20 cellular contexts compared by ENCODE assay signal in genomic region chr12:65074932-65075331, GRCh38. TPM values are rescaled to one million over a fixed set of nuclear protein-coding genes. Genes with fewer than 3 reads are reported as not detected.
DNase-seq lines count a peak whose midpoint lies in the region; ATAC-seq, FAIRE-seq and TF ChIP-seq lines count a peak whose summit lies in the region.
"Had no signal": no experiment of that assay in that cellular context is flagged by ENCODE, and none has a peak within 500 bp of the region (broad histone marks: within the 10 kb centered on the region; RNA-seq: fewer than 3 reads in every experiment).

No MANE protein-coding gene starts in this region.

- WGBS in mammary epithelial cell (ENCODE audit: low coverage, missing lambda C conversion rate), result 53% methylated on average over 6 of the region's 6 CpGs

- intact Hi-C loops in mammary epithelial cell (cut with micrococcal nuclease) (no loop called here), left colon (cut with DNase I, micrococcal nuclease) (no loop called here), natural killer cell (cut with micrococcal nuclease) (no loop called here)

- BruUV-seq in mammary epithelial cell (replicated peaks; lab: Mats Ljungman, UMichigan), result no TSS peak

- H3K36me3 Mint-ChIP-seq in natural killer cell, result no peaks in the 10 kb centered on the region
- H3K36me3 Mint-ChIP-seq: activated CD8-positive, alpha-beta memory T cell treated with anti-CD3 and anti-CD28 coated beads, Interleukin-2, amount 10 ng/mL, durations not matched to agents 7 days and 5 days; activated naive CD4-positive, alpha-beta T cell treated with anti-CD3 and anti-CD28 coated beads, Interleukin-2, amount 10 ng/mL, durations not matched to agents 7 days and 5 days had no signal

- H3K27me3 Mint-ChIP-seq in natural killer cell (ENCODE audit: low read depth in 2 of 2), result peaks cover 8 to 23% of the 10 kb centered on the region in 2 donors

- H3K79me2 ChIP-seq in mammary epithelial cell (ENCODE audit: insufficient read depth, low read length), result no peaks in the 10 kb centered on the region

- no peak overlapping the region for H3K27ac Mint-ChIP-seq in natural killer cell
- H3K27ac Mint-ChIP-seq: activated CD8-positive, alpha-beta memory T cell treated with anti-CD3 and anti-CD28 coated beads, Interleukin-2, amount 10 ng/mL, durations not matched to agents 7 days and 5 days; activated naive CD4-positive, alpha-beta T cell treated with anti-CD3 and anti-CD28 coated beads, Interleukin-2, amount 10 ng/mL, durations not matched to agents 7 days and 5 days had no signal

- no peaks in the 10 kb centered on the region for H3K4me1 ChIP-seq in mammary epithelial cell (ENCODE audit: insufficient read depth, low read length)
- H3K4me1 ChIP-seq: tibial nerve had no signal

- TF ChIP-seq POLR2A in NB4 (IDR thresholded peaks at IDR 0.05; ENCODE audit: extremely low read depth, insufficient read length), result no peak

- DNase-seq in T47D (ENCODE audit: low read depth in 1 of 2, low spot score in 1 of 2) (peak; percentile 28 to 58), mammary epithelial cell (no peak), NB4 (ENCODE audit: low read depth) (no peak), epithelial cell of proximal tubule (ENCODE audit: low read depth) (no peak), NCI-H345 treated with DMSO at 0.1 percent for 48 hours (lab: John Stamatoyannopoulos, UW; ENCODE audit: unreplicated experiment) (no peak), D721Med (ENCODE audit: insufficient read length, low spot score) (no peak), left colon (no peak), natural killer cell (no peak)
- DNase-seq: activated CD8-positive, alpha-beta memory T cell treated with anti-CD3 and anti-CD28 coated beads, Interleukin-2, amount 10 ng/mL, durations not matched to agents 7 days and 5 days; activated naive CD4-positive, alpha-beta T cell treated with anti-CD3 and anti-CD28 coated beads, Interleukin-2, amount 10 ng/mL, durations not matched to agents 7 days and 5 days; effector CD8-positive, alpha-beta T cell; foreskin melanocyte; GM23248; islet precursor cell; MG63; NCI-H345; posterior cingulate gyrus had no signal

- no peaks in the 10 kb centered on the region for H3K4me1 Mint-ChIP-seq in natural killer cell
- H3K4me1 Mint-ChIP-seq: activated CD8-positive, alpha-beta memory T cell treated with anti-CD3 and anti-CD28 coated beads, Interleukin-2, amount 10 ng/mL, durations not matched to agents 7 days and 5 days; activated naive CD4-positive, alpha-beta T cell treated with anti-CD3 and anti-CD28 coated beads, Interleukin-2, amount 10 ng/mL, durations not matched to agents 7 days and 5 days had no signal

- no peaks in the 10 kb centered on the region for H3K9me3 Mint-ChIP-seq in natural killer cell
- H3K9me3 Mint-ChIP-seq: activated naive CD4-positive, alpha-beta T cell treated with anti-CD3 and anti-CD28 coated beads, Interleukin-2, amount 10 ng/mL, durations not matched to agents 7 days and 5 days had no signal

- no peak overlapping the region for H3K4me3 Mint-ChIP-seq in natural killer cell
- H3K4me3 Mint-ChIP-seq: activated CD8-positive, alpha-beta memory T cell treated with anti-CD3 and anti-CD28 coated beads, Interleukin-2, amount 10 ng/mL, durations not matched to agents 7 days and 5 days; activated naive CD4-positive, alpha-beta T cell treated with anti-CD3 and anti-CD28 coated beads, Interleukin-2, amount 10 ng/mL, durations not matched to agents 7 days and 5 days had no signal

- H3K27me3 ChIP-seq in mammary epithelial cell (ENCODE audit: insufficient read depth, low read length), result peaks cover 16% of the 10 kb centered on the region
- H3K27me3 ChIP-seq: MG63, tibial nerve had no signal

- in situ Hi-C loops in T47D (cut with HindIII; ENCODE audit: low pct_unique_long_range_greater_than_20kb, low sequenced_read_pairs) (no loop called here), mammary epithelial cell (cut with MboI; ENCODE audit: low sequenced_read_pairs in 2 of 2) (no loop called here)

- no peak overlapping the region for H2AFZ ChIP-seq in mammary epithelial cell (ENCODE audit: low read depth, low read length)
- H2AFZ ChIP-seq: GM23248 had no signal

- TF ChIP-seq CTCF in mammary epithelial cell (conservative IDR thresholded peaks at IDR 0.05 in 1 of 2, IDR thresholded peaks at IDR 0.05 in 1 of 2; ENCODE audit: extremely low read depth in 1 of 2, insufficient read depth in 1 of 2, low read depth in 1 of 2, low read length in 2 of 2) (peak in 1 of 2 donors; percentile 21), NB4 (IDR thresholded peaks at IDR 0.05; ENCODE audit: low read depth, low read length) (peak; percentile 1), epithelial cell of proximal tubule (conservative IDR thresholded peaks at IDR 0.05; ENCODE audit: low read depth, low read length) (peak; percentile 41), D721Med (IDR thresholded peaks at IDR 0.05; ENCODE audit: insufficient read depth, missing control alignments) (no peak), natural killer cell (IDR thresholded peaks at IDR 0.05) (no peak)

- CTCF ChIA-PET in mammary epithelial cell (lab: Charles Lee; ENCODE audit: low non-redundant PET), result no interaction called here

- ATAC-seq in left colon (no peak), natural killer cell (no peak)
- ATAC-seq: activated CD8-positive, alpha-beta memory T cell treated with anti-CD3 and anti-CD28 coated beads, Interleukin-2, amount 10 ng/mL, durations not matched to agents 7 days and 5 days had no signal

- no peak overlapping the region for H3K27ac ChIP-seq in mammary epithelial cell (ENCODE audit: insufficient read depth, low read depth, low read length)
- H3K27ac ChIP-seq: GM23248, tibial nerve had no signal

- no peaks in the 10 kb centered on the region for H3K9me3 ChIP-seq in mammary epithelial cell (replicated peaks; ENCODE audit: insufficient read depth, low read length)
- H3K9me3 ChIP-seq: MG63, tibial nerve had no signal

- dilution Hi-C loops in mammary epithelial cell (cut with HindIII; ENCODE audit: low sequenced_read_pairs), result no loop called here

- no peak overlapping the region for H3K9ac ChIP-seq in mammary epithelial cell (ENCODE audit: insufficient read depth, low read length)
- H3K9ac ChIP-seq: GM23248 had no signal

- H3K4me3 ChIP-seq in mammary epithelial cell (replicated peaks in 1 of 3; ENCODE audit: insufficient read depth in 1 of 3, low read depth in 2 of 3, low read length in 3 of 3) (no peak overlapping the region), NB4 (ENCODE audit: low read depth, low read length) (no peak overlapping the region), epithelial cell of proximal tubule (ENCODE audit: low read depth, low read length) (no peak overlapping the region)
- H3K4me3 ChIP-seq: GM23248, MG63, tibial nerve had no signal

- no peaks in the 10 kb centered on the region for H3K36me3 ChIP-seq in mammary epithelial cell (ENCODE audit: insufficient read depth, low read length)
- H3K36me3 ChIP-seq: MG63, tibial nerve had no signal

- no peaks in the 10 kb centered on the region for H4K20me1 ChIP-seq in mammary epithelial cell (ENCODE audit: insufficient read depth, low read length)

- H3K4me2 ChIP-seq in mammary epithelial cell (ENCODE audit: insufficient read depth, low read depth, low read length), result no peak overlapping the region

- FAIRE-seq in D721Med (lab: Jason Lieb, UNC), result no peak
- FAIRE-seq: GM12891, TTC549 had no signal

RNA-seq across cellular contexts. Expression of gene WIF1, which starts 46.2 kb away (rescaled TPM):
- not detected for total RNA-seq in mammary epithelial cell
- not detected for polyA plus RNA-seq in mammary epithelial cell
- not detected for polyA minus RNA-seq in mammary epithelial cell
- total RNA-seq in epithelial cell of proximal tubule, result not detected in 2 replicates
- total RNA-seq in left colon, result under 1 TPM; 0.25 to 0.55 TPM
- total RNA-seq in natural killer cell, result not detected
- total RNA-seq: activated CD8-positive, alpha-beta memory T cell treated with anti-CD3 and anti-CD28 coated beads, Interleukin-2, amount 10 ng/mL, durations not matched to agents 7 days and 5 days; GM23248; tibial nerve had no signal
- polyA plus RNA-seq: GM23248 had no signal

Comparison
In these comparisons a context has a peak if more than half of its experiments do, and no peak if none do; other contexts are left out.
1. DNase-seq: peak in T47D (2 of 2); none in mammary epithelial cell (single experiment), NB4 (single experiment), epithelial cell of proximal tubule (single experiment), NCI-H345 treated with DMSO at 0.1 percent for 48 hours (single experiment), D721Med (single experiment), left colon (0 of 2) and natural killer cell (single experiment).
2. CTCF ChIP-seq: peak in NB4 (single experiment) and epithelial cell of proximal tubule (single experiment); none in D721Med (single experiment) and natural killer cell (single experiment).